14 cellular contexts compared by ENCODE assay signal in genomic region chr2:65608391-65608790, GRCh38.
"Had no signal": no experiment of that assay in that cellular context is flagged by ENCODE, and none has a peak within 500 bp of the region (broad histone marks: within the 10 kb centered on the region; RNA-seq: fewer than 3 reads in every experiment).

No MANE protein-coding gene starts in this region.

- H3K4me1 ChIP-seq: body of pancreas had no signal

- H3K4me2 ChIP-seq: SK-N-SH had no signal

- H3K27me3 ChIP-seq: body of pancreas, ovary, spleen had no signal

- H3K27ac ChIP-seq: body of pancreas, ovary, spleen, VCaP had no signal

- DNase-seq: activated CD4-positive, alpha-beta T cell treated with anti-CD3 and anti-CD28 coated beads, Interleukin-2, amount 50 U/mL, for 48 hours; activated effector memory CD4-positive, alpha-beta T cell treated with anti-CD3 and anti-CD28 coated beads, Interleukin-2, amount 50 U/mL, for 16 hours; activated T-cell treated with anti-CD3 and anti-CD28 coated beads, Interleukin-2, amount 50 U/mL, for 24 hours; body of pancreas; cortex of kidney; effector CD8-positive, alpha-beta T cell; foreskin melanocyte; ovary; SK-N-SH; spleen; T-helper 1 cell had no signal

- H3K4me3 Mint-ChIP-seq: activated naive CD4-positive, alpha-beta T cell treated with anti-CD3 and anti-CD28 coated beads, Interleukin-2, amount 50 U/mL, for 24 hours; activated T-cell treated with anti-CD3 and anti-CD28 coated beads, Interleukin-2, amount 50 U/mL, for 24 hours; central memory CD8-positive, alpha-beta T cell had no signal

- H3K9me3 ChIP-seq: body of pancreas, ovary, SK-N-SH, spleen had no signal

- ATAC-seq: body of pancreas had no signal

- H3K9me3 Mint-ChIP-seq: activated naive CD4-positive, alpha-beta T cell treated with anti-CD3 and anti-CD28 coated beads, Interleukin-2, amount 50 U/mL, for 24 hours; activated T-cell treated with anti-CD3 and anti-CD28 coated beads, Interleukin-2, amount 50 U/mL, for 24 hours; central memory CD8-positive, alpha-beta T cell had no signal

- H3K4me1 Mint-ChIP-seq: central memory CD8-positive, alpha-beta T cell had no signal

- H3K36me3 ChIP-seq: ovary, spleen had no signal

- H3K27ac Mint-ChIP-seq: activated naive CD4-positive, alpha-beta T cell treated with anti-CD3 and anti-CD28 coated beads, Interleukin-2, amount 50 U/mL, for 24 hours; activated T-cell treated with anti-CD3 and anti-CD28 coated beads, Interleukin-2, amount 50 U/mL, for 24 hours had no signal

- H3K27me3 Mint-ChIP-seq: activated naive CD4-positive, alpha-beta T cell treated with anti-CD3 and anti-CD28 coated beads, Interleukin-2, amount 50 U/mL, for 24 hours; central memory CD8-positive, alpha-beta T cell had no signal

- H3K9ac ChIP-seq: SK-N-SH had no signal

- H3K36me3 Mint-ChIP-seq: activated naive CD4-positive, alpha-beta T cell treated with anti-CD3 and anti-CD28 coated beads, Interleukin-2, amount 50 U/mL, for 24 hours had no signal

- H3K4me3 ChIP-seq: body of pancreas, ovary, spleen had no signal
